In genomic region chr2:169095631-169096105, GRCh38 we compare ENCODE assay signal across 8 cellular contexts. TPM values are rescaled to one million over a fixed set of nuclear protein-coding genes. Genes with fewer than 3 reads are reported as not detected.
DNase-seq lines count a peak whose midpoint lies in the region; ATAC-seq, FAIRE-seq and TF ChIP-seq lines count a peak whose summit lies in the region.

No MANE protein-coding gene starts in this region.

- H4K91ac ChIP-seq in IMR-90 (ENCODE audit: insufficient read depth, low read depth, low read length): no peak overlapping the region

- H3K4me2 ChIP-seq in IMR-90 (ENCODE audit: low read depth, low read length): peak overlapping the region; percentile 50

- H3K36me3 ChIP-seq in IMR-90 (ENCODE audit: control insufficient read depth, insufficient read depth, low read length): no peaks in the 10 kb centered on the region
- H3K36me3 ChIP-seq in lung (ENCODE audit: control insufficient read depth in 2 of 2, insufficient read depth in 2 of 2, low read length in 2 of 2): no peaks in the 10 kb centered on the region
- H3K36me3 ChIP-seq in small intestine (ENCODE audit: control insufficient read depth in 2 of 2, insufficient read depth in 2 of 2, low read length in 2 of 2): no peaks in the 10 kb centered on the region

- ATAC-seq in IMR-90 (ENCODE audit: low read depth) (peak; percentile 81), lung (ENCODE audit: insufficient read depth, low FRiP score) (peak; percentile 45), GM18858 (IDR thresholded peaks at IDR 0.05; ENCODE audit: unreplicated experiment) (no peak)
- ATAC-seq in activated CD4-positive, CD25-positive, alpha-beta regulatory T cell treated with anti-CD3 and anti-CD28 coated beads, Interleukin-2, amount 50 U/mL, for 24 hours: no peak

- H3K4me1 ChIP-seq in IMR-90 (ENCODE audit: control insufficient read depth, insufficient read depth, low read length) (no peaks in the 10 kb centered on the region), lung (ENCODE audit: control insufficient read depth in 2 of 2, insufficient read depth in 2 of 2, low read length in 2 of 2) (peaks cover 2 to 6% of the 10 kb centered on the region in 2 donors), small intestine (ENCODE audit: control insufficient read depth in 2 of 2, insufficient read depth in 1 of 2, low read depth in 1 of 2, low read length in 1 of 2) (no peaks in the 10 kb centered on the region)

- H3K9me3 ChIP-seq in IMR-90 (ENCODE audit: control insufficient read depth, insufficient read depth, low read length) (no peaks in the 10 kb centered on the region; the same call in 1 of the 2 replicates), lung (ENCODE audit: control insufficient read depth in 2 of 2, insufficient read depth in 1 of 2, low read length in 1 of 2) (no peaks in the 10 kb centered on the region), small intestine (ENCODE audit: control insufficient read depth, low read depth) (no peaks in the 10 kb centered on the region)

- no TSS peak for BruUV-seq in IMR-90 (replicated peaks; lab: Mats Ljungman, UMichigan)

- 10% methylated on average over 2 of the region's 5 CpGs; no CpG with 5 or more reads in 1 of the 2 experiments for WGBS in IMR-90 (ENCODE audit: extremely low coverage in 2 of 2, insufficient read length in 1 of 2), 2 experiments
- WGBS in lung, 2 donors: 32 to 58% methylated on average over 5 of the region's 5 CpGs
- 63 to 83% (median 69%) methylated on average over 5 of the region's 5 CpGs for WGBS in small intestine, 3 donors

- dilution Hi-C loops in IMR-90 (cut with HindIII; ENCODE audit: low sequenced_read_pairs, unreplicated experiment): no loop called here

- no peak overlapping the region for H2BK20ac ChIP-seq in IMR-90 (ENCODE audit: low read depth, low read length)

- TF ChIP-seq CTCF in IMR-90 (conservative IDR thresholded peaks at IDR 0.05; ENCODE audit: low read depth, low read length): no peak
- no peak for TF ChIP-seq CTCF in lung (IDR thresholded peaks at IDR 0.05; ENCODE audit: control extremely low read depth, extremely low read depth)

- H3K9me1 ChIP-seq in IMR-90 (ENCODE audit: insufficient read depth, low read length): no peaks in the 10 kb centered on the region

- H2BK5ac ChIP-seq in IMR-90 (ENCODE audit: low read depth, low read length, poor library complexity, severe bottlenecking): no peak overlapping the region

- in situ Hi-C loops in IMR-90 (cut with MboI; ENCODE audit: low sequenced_read_pairs): no loop called here

- H4K5ac ChIP-seq in IMR-90 (ENCODE audit: low read depth, low read length): no peak overlapping the region

- H2AK9ac ChIP-seq in IMR-90 (replicated peaks; ENCODE audit: low read depth, low read length, poor library complexity): no peak overlapping the region

- no peak overlapping the region for H3K9ac ChIP-seq in IMR-90 (ENCODE audit: low read depth, low read length)

- DNase-seq in ELF-1 (ENCODE audit: low read depth, low spot score) (peak; percentile 35), IMR-90 (peak; percentile 69), lung (ENCODE audit: low spot score) (no peak), small intestine (no peak), ureter (ENCODE audit: low spot score) (no peak)
- DNase-seq in activated T-helper 1 cell treated with anti-CD3 and anti-CD28 coated beads, Interleukin-12 subunit alpha, Interleukin-12 subunit beta, Interleukin-2, Interleukin-4 antibody, amounts not matched to agents 30 ng/mL and 10 ng/mL and 1 ng/mL, durations not matched to agents 14 hours and 24 hours and 36 hours (ENCODE audit: low spot score): no peak

- no peaks in the 10 kb centered on the region for H3K79me1 ChIP-seq in IMR-90 (ENCODE audit: low read depth in 1 of 2, low read length in 2 of 2)

- no peak overlapping the region for H3K27ac ChIP-seq in IMR-90 (ENCODE audit: insufficient read depth, low read length)
- no peak overlapping the region for H3K27ac ChIP-seq in lung (ENCODE audit: low read depth in 1 of 2, low read length in 1 of 2)
- no peak overlapping the region for H3K27ac ChIP-seq in small intestine (ENCODE audit: low read depth in 1 of 2, low read length in 1 of 2)

- H3K14ac ChIP-seq in IMR-90 (replicated peaks; ENCODE audit: low read depth, low read length): no peak overlapping the region

- peak overlapping the region; percentile 4 for H3K4me3 Mint-ChIP-seq in activated T-helper 1 cell treated with anti-CD3 and anti-CD28 coated beads, Interleukin-12 subunit alpha, Interleukin-12 subunit beta, Interleukin-2, Interleukin-4 antibody, amounts not matched to agents 30 ng/mL and 10 ng/mL and 1 ng/mL, durations not matched to agents 14 hours and 24 hours and 36 hours

- no peak overlapping the region for H3K4ac ChIP-seq in IMR-90 (ENCODE audit: low read depth, low read length)

- H2AK5ac ChIP-seq in IMR-90 (ENCODE audit: low read depth, low read length): no peak overlapping the region

- no peak overlapping the region for H3K56ac ChIP-seq in IMR-90 (ENCODE audit: extremely low read depth, insufficient read depth, low read length)

- H3K27me3 ChIP-seq in IMR-90 (ENCODE audit: control insufficient read depth, insufficient read depth, low read length): no peaks in the 10 kb centered on the region
- no peaks in the 10 kb centered on the region for H3K27me3 ChIP-seq in lung (ENCODE audit: control insufficient read depth, insufficient read depth)
- no peaks in the 10 kb centered on the region for H3K27me3 ChIP-seq in small intestine (ENCODE audit: control insufficient read depth in 2 of 2, insufficient read depth in 2 of 2, low read length in 2 of 2)

- TF ChIP-seq RAD21 in IMR-90 (IDR thresholded peaks at IDR 0.05; ENCODE audit: low read length): no peak

- CTCF ChIA-PET in IMR-90 (lab: Yijun Ruan, JAX): no interaction called here

- H3K9me3 Mint-ChIP-seq in activated T-helper 1 cell treated with anti-CD3 and anti-CD28 coated beads, Interleukin-12 subunit alpha, Interleukin-12 subunit beta, Interleukin-2, Interleukin-4 antibody, amounts not matched to agents 30 ng/mL and 10 ng/mL and 1 ng/mL, durations not matched to agents 14 hours and 24 hours and 36 hours: no peaks in the 10 kb centered on the region

- POLR2A ChIA-PET in IMR-90 (lab: Charles Lee; ENCODE audit: unreplicated experiment): no interaction called here

- no peak overlapping the region for H2BK120ac ChIP-seq in IMR-90 (ENCODE audit: low read depth, low read length)

- H3K4me3 ChIP-seq in IMR-90 (ENCODE audit: insufficient read depth, low read depth, low read length) (no peak overlapping the region), lung (no peak overlapping the region), small intestine (ENCODE audit: low read depth in 1 of 2, low read length in 2 of 2) (no peak overlapping the region)

- no peak overlapping the region for H2BK15ac ChIP-seq in IMR-90 (ENCODE audit: low read depth, low read length)

- H2AFZ ChIP-seq in IMR-90 (replicated peaks; ENCODE audit: low read length, poor library complexity): no peak overlapping the region

- H3K23ac ChIP-seq in IMR-90 (ENCODE audit: low read depth, low read length): no peak overlapping the region

- intact Hi-C loops in IMR-90 (cut with micrococcal nuclease): no loop called here
- intact Hi-C loops in activated T-helper 1 cell treated with anti-CD3 and anti-CD28 coated beads, Interleukin-12 subunit alpha, Interleukin-12 subunit beta, Interleukin-2, Interleukin-4 antibody, amounts not matched to agents 30 ng/mL and 10 ng/mL and 1 ng/mL, durations not matched to agents 14 hours and 24 hours and 36 hours (cut with micrococcal nuclease): loop anchor here (2.0 kb wide), 1 partner anchor 23 kb away; no protein-coding TSS in a partner anchor

- no peak overlapping the region for H3K18ac ChIP-seq in IMR-90 (ENCODE audit: low read depth, low read length)

- no peaks in the 10 kb centered on the region for H4K20me1 ChIP-seq in IMR-90 (ENCODE audit: insufficient read depth, low read length)

- H4K8ac ChIP-seq in IMR-90 (ENCODE audit: low read depth in 2 of 2, low read length in 2 of 2): no peak overlapping the region

- no peak for FAIRE-seq in small intestine (lab: Jason Lieb, UNC)

- no peak for TF ChIP-seq POLR2A in IMR-90 (IDR thresholded peaks at IDR 0.05; ENCODE audit: low read depth, low read length)

- peaks cover 7% of the 10 kb centered on the region for H3K27me3 Mint-ChIP-seq in activated T-helper 1 cell treated with anti-CD3 and anti-CD28 coated beads, Interleukin-12 subunit alpha, Interleukin-12 subunit beta, Interleukin-2, Interleukin-4 antibody, amounts not matched to agents 30 ng/mL and 10 ng/mL and 1 ng/mL, durations not matched to agents 14 hours and 24 hours and 36 hours (ENCODE audit: insufficient read depth)

- H3K36me3 Mint-ChIP-seq in activated T-helper 1 cell treated with anti-CD3 and anti-CD28 coated beads, Interleukin-12 subunit alpha, Interleukin-12 subunit beta, Interleukin-2, Interleukin-4 antibody, amounts not matched to agents 30 ng/mL and 10 ng/mL and 1 ng/mL, durations not matched to agents 14 hours and 24 hours and 36 hours (ENCODE audit: low read depth): no peaks in the 10 kb centered on the region

- no peak overlapping the region for H3K27ac Mint-ChIP-seq in activated T-helper 1 cell treated with anti-CD3 and anti-CD28 coated beads, Interleukin-12 subunit alpha, Interleukin-12 subunit beta, Interleukin-2, Interleukin-4 antibody, amounts not matched to agents 30 ng/mL and 10 ng/mL and 1 ng/mL, durations not matched to agents 14 hours and 24 hours and 36 hours

- H3K4me1 Mint-ChIP-seq in activated T-helper 1 cell treated with anti-CD3 and anti-CD28 coated beads, Interleukin-12 subunit alpha, Interleukin-12 subunit beta, Interleukin-2, Interleukin-4 antibody, amounts not matched to agents 30 ng/mL and 10 ng/mL and 1 ng/mL, durations not matched to agents 14 hours and 24 hours and 36 hours (ENCODE audit: low read depth): peaks cover 16% of the 10 kb centered on the region

TF ChIP-seq in IMR-90, 13 proteins besides CTCF, POLR2A, EP300 and RAD21 (continues in another document):
- TF ChIP-seq CHD1 (IDR thresholded peaks at IDR 0.05; ENCODE audit: low read depth, low read length) (no peak), MAFK (IDR thresholded peaks at IDR 0.05; ENCODE audit: low read depth, low read length) (no peak), RCOR1 (IDR thresholded peaks at IDR 0.05; ENCODE audit: insufficient replicate concordance, low read length) (no peak), MAZ (IDR thresholded peaks at IDR 0.05; ENCODE audit: borderline replicate concordance, low read depth, low read length) (no peak)

RNA-seq across cellular contexts. Expression of gene DHRS9, which starts 26.3 kb away (rescaled TPM):
- not detected in 2 replicates for total RNA-seq in IMR-90 (2012; rRNA removed)
- not detected in 2 replicates for polyA plus RNA-seq in IMR-90 (2012; rRNA removed)
- not detected in 2 replicates for polyA plus RNA-seq in IMR-90 (2012; cell fraction: cytosol; rRNA removed)
- not detected in 2 replicates for polyA plus RNA-seq in IMR-90 (2012; cell fraction: nucleus; rRNA removed; ENCODE audit: low replicate concordance)
- 1.6 and 2.3 TPM in 2 replicates for total RNA-seq in activated T-helper 1 cell treated with anti-CD3 and anti-CD28 coated beads, Interleukin-12 subunit alpha, Interleukin-12 subunit beta, Interleukin-2, Interleukin-4 antibody, amounts not matched to agents 30 ng/mL and 10 ng/mL and 1 ng/mL, durations not matched to agents 14 hours and 24 hours and 36 hours
- 1 to 10 TPM; 1.5 to 6.5 TPM for total RNA-seq in lung
- polyA plus RNA-seq in lung: 10 to 100 TPM in 1 of 2 donors, 1 to 10 TPM in 1; 1.5 to 17.2 TPM
- polyA plus RNA-seq in small intestine: 1 to 10 TPM in 2 of 3 donors, under 1 TPM in 1; 0.76 to 1.8 (median 1.1) TPM
- total RNA-seq in ureter: 1.1 TPM

Comparison
In these comparisons a context has a peak if more than half of its experiments do, and no peak if none do; other contexts are left out.
1. DNase-seq: peak in ELF-1 (single experiment) and IMR-90 (single experiment); none in activated T-helper 1 cell treated with anti-CD3 and anti-CD28 coated beads, Interleukin-12 subunit alpha, Interleukin-12 subunit beta, Interleukin-2, Interleukin-4 antibody, amounts not matched to agents 30 ng/mL and 10 ng/mL and 1 ng/mL, durations not matched to agents 14 hours and 24 hours and 36 hours (single experiment), lung (single experiment), small intestine (single experiment) and ureter (single experiment).
2. ATAC-seq: peak in IMR-90 (single experiment) and lung (single experiment); none in activated CD4-positive, CD25-positive, alpha-beta regulatory T cell treated with anti-CD3 and anti-CD28 coated beads, Interleukin-2, amount 50 U/mL, for 24 hours (0 of 2) and GM18858 (single experiment).